In genomic region chr9:38651400-38652042, GRCh38 we compare ENCODE assay signal across 15 cellular contexts. TPM values are rescaled to one million over a fixed set of nuclear protein-coding genes. Genes with fewer than 3 reads are reported as not detected.
A peak's percentile ranks its signal among the peaks of the same experiment; 100 is the strongest.
DNase-seq lines count a peak whose midpoint lies in the region; ATAC-seq, FAIRE-seq and TF ChIP-seq lines count a peak whose summit lies in the region.
"Had no signal": no experiment of that assay in that cellular context is flagged by ENCODE, and none has a peak within 500 bp of the region (broad histone marks: within the 10 kb centered on the region; RNA-seq: fewer than 3 reads in every experiment).

No MANE protein-coding gene starts in this region.

- TF ChIP-seq RAD21 in GM12878 (IDR thresholded peaks at IDR 0.05; ENCODE audit: insufficient read depth, low read depth, low read length), result no peak

- TF ChIP-seq EP300 in GM12878 (IDR thresholded peaks at IDR 0.05; ENCODE audit: borderline replicate concordance in 1 of 2, control insufficient read depth in 1 of 2, low read depth in 2 of 2, low read length in 2 of 2) (0 out of 4 replicates have a peak, but pooled peaks of 1 of the 2 experiments have one; percentile 7), upper lobe of left lung (IDR thresholded peaks at IDR 0.05) (no peak)

- H3K27me3 ChIP-seq in GM12878 (replicated peaks in 1 of 2; ENCODE audit: control insufficient read depth in 2 of 2, insufficient read depth in 2 of 2, low read length in 1 of 2) (no peaks in the 10 kb centered on the region), small intestine (ENCODE audit: control insufficient read depth in 2 of 2, insufficient read depth in 2 of 2, low read length in 2 of 2) (no peaks in the 10 kb centered on the region), upper lobe of left lung (no peaks in the 10 kb centered on the region)
- H3K27me3 ChIP-seq: SJSA1 had no signal

- intact Hi-C loops in GM12878 (cut with micrococcal nuclease; ENCODE audit: unreplicated experiment), result no loop called here
- intact Hi-C loops in left ventricle myocardium superior (cut with micrococcal nuclease), result loop anchor here (10.0 kb wide), 1 partner anchor 53 kb away; no protein-coding TSS in a partner anchor

- SMC1A ChIA-PET in GM12878 (lab: Charles Lee; ENCODE audit: uncharacterized antibody, unreplicated experiment), result interaction anchor here (1.0 to 1.8 kb wide), 4 partner anchors 16 to 40 kb away, joined by 3 to 5 read pairs (median 4); no protein-coding TSS in a partner anchor

- TF ChIP-seq CTCF in GM12878 (IDR thresholded peaks at IDR 0.05 in 2 of 3, conservative IDR thresholded peaks at IDR 0.05 in 1 of 3; ENCODE audit: control insufficient read depth in 2 of 3, extremely low read depth in 1 of 3, insufficient read depth in 1 of 3, low read depth in 3 of 3, low read length in 3 of 3) (no peak), upper lobe of left lung (IDR thresholded peaks at IDR 0.05) (no peak)

- FAIRE-seq in GM12878 (lab: Jason Lieb, UNC) (no peak), small intestine (lab: Jason Lieb, UNC) (no peak)
- FAIRE-seq: H54 had no signal

- no peak overlapping the region for H2AFZ ChIP-seq in GM12878 (ENCODE audit: control insufficient read depth, low read depth, low read length)

- peak; percentile 66 for ATAC-seq in GM18867 (IDR thresholded peaks at IDR 0.05; ENCODE audit: unreplicated experiment)
- ATAC-seq in GM12878, result peak; percentile 78
- peak; percentile 74 for ATAC-seq in left ventricle myocardium superior
- ATAC-seq in HG02981 (IDR thresholded peaks at IDR 0.05; ENCODE audit: unreplicated experiment), result no peak
- ATAC-seq in upper lobe of left lung (ENCODE audit: low FRiP score in 2 of 2), result no peak

- no peak overlapping the region for H3K4me2 ChIP-seq in GM12878 (ENCODE audit: control insufficient read depth, insufficient read depth)

- TF ChIP-seq POLR2A in GM12878 (IDR thresholded peaks at IDR 0.05; ENCODE audit: low read depth, low read length) (no peak), upper lobe of left lung (IDR thresholded peaks at IDR 0.05) (no peak)

- in situ Hi-C loops in GM12878 (cut with MboI), result no loop called here

- 19% methylated on average over 8 of the region's 8 CpGs for WGBS in GM12878 (ENCODE audit: insufficient coverage, insufficient replicate concordance, low lambda C conversion rate, missing lambda C conversion rate)
- 61 to 64% (median 62%) methylated on average over 8 of the region's 8 CpGs for WGBS in small intestine, 3 donors
- 59 to 66% methylated on average over 8 of the region's 8 CpGs for WGBS in upper lobe of left lung, 2 donors

- H3K9me3 ChIP-seq in GM12878 (replicated peaks; ENCODE audit: control insufficient read depth, insufficient read depth, low read length) (no peaks in the 10 kb centered on the region; the same call in 2 of the 3 replicates), small intestine (ENCODE audit: control insufficient read depth, low read depth) (no peaks in the 10 kb centered on the region), upper lobe of left lung (no peaks in the 10 kb centered on the region)
- H3K9me3 ChIP-seq: SJSA1 had no signal

- H4K20me1 ChIP-seq in GM12878 (ENCODE audit: control insufficient read depth, insufficient read depth), result no peaks in the 10 kb centered on the region

- H3K4me3 ChIP-seq in GM12878 (no peak overlapping the region), small intestine (ENCODE audit: low read depth in 1 of 2, low read length in 2 of 2) (no peak overlapping the region), upper lobe of left lung (no peak overlapping the region)
- H3K4me3 ChIP-seq: SJSA1 had no signal

- H3K36me3 ChIP-seq in GM12878 (ENCODE audit: control insufficient read depth in 2 of 2, insufficient read depth in 2 of 2, low read length in 1 of 2) (no peaks in the 10 kb centered on the region), small intestine (ENCODE audit: control insufficient read depth in 2 of 2, insufficient read depth in 2 of 2, low read length in 2 of 2) (no peaks in the 10 kb centered on the region), upper lobe of left lung (no peaks in the 10 kb centered on the region)
- H3K36me3 ChIP-seq: SJSA1 had no signal

- H3K27ac ChIP-seq in GM12878 (ENCODE audit: control insufficient read depth, insufficient read depth) (no peak overlapping the region), small intestine (ENCODE audit: low read depth in 1 of 2, low read length in 1 of 2) (no peak overlapping the region), upper lobe of left lung (no peak overlapping the region)
- H3K27ac ChIP-seq: SJSA1 had no signal

- RAD21 ChIA-PET in GM12878 (lab: Charles Lee; ENCODE audit: unreplicated experiment), result interaction anchor here (0.7 to 2.0 kb wide), 4 partner anchors 14 to 1206 kb away, joined by 3 to 9 read pairs (median 5); no protein-coding TSS in a partner anchor

- H3K79me2 ChIP-seq in GM12878 (ENCODE audit: control insufficient read depth, insufficient read depth, low read length), result no peaks in the 10 kb centered on the region

- CTCF ChIA-PET in GM12878 (lab: Yijun Ruan, JAX), result interaction anchor here (0.9 kb wide), 1 partner anchor 21 kb away, joined by 4 read pairs; no protein-coding TSS in a partner anchor

- POLR2A ChIA-PET in GM12878 (lab: Charles Lee), result no interaction called here

- H3K4me1 ChIP-seq in GM12878 (ENCODE audit: control insufficient read depth, insufficient read depth, low read length) (no peaks in the 10 kb centered on the region), small intestine (ENCODE audit: control insufficient read depth in 2 of 2, insufficient read depth in 1 of 2, low read depth in 1 of 2, low read length in 1 of 2) (no peaks in the 10 kb centered on the region), upper lobe of left lung (no peaks in the 10 kb centered on the region)
- H3K4me1 ChIP-seq: SJSA1 had no signal

- no peak overlapping the region for H3K9ac ChIP-seq in GM12878 (ENCODE audit: control insufficient read depth, insufficient read depth, low read length)

- BruUV-seq in GM12878 (replicated peaks; lab: Mats Ljungman, UMichigan), result no TSS peak

- DNase-seq in GM12878 (ENCODE audit: low read depth, low spot score) (peak; percentile 11), left ventricle myocardium superior (peak; percentile 62), small intestine (peak; percentile 6), activated T-cell treated with anti-CD3 and anti-CD28 coated beads for 4 hours (no peak), upper lobe of left lung (no peak)
- no peak for DNase-seq in stimulated activated CD4-positive, alpha-beta T cell treated with anti-CD3 and anti-CD28 coated beads, Interleukin-15, amount 100 ng/mL, for 24 hours
- DNase-seq: GF-D8, NCI-H2081 treated with DMSO at 0.1 percent for 48 hours had no signal

TF ChIP-seq in GM12878, 131 proteins besides CTCF, POLR2A, EP300 and RAD21 (continues in another document):
- TF ChIP-seq TARDBP (IDR thresholded peaks at IDR 0.05; ENCODE audit: borderline replicate concordance), result no peak
- peak; percentile 47; the same call in 1 of the 2 replicates for TF ChIP-seq NR2F1 (conservative IDR thresholded peaks at IDR 0.05)
- TF ChIP-seq CHD1 (IDR thresholded peaks at IDR 0.05; ENCODE audit: low read depth, low read length), result no peak
- TF ChIP-seq, protein P1, sequence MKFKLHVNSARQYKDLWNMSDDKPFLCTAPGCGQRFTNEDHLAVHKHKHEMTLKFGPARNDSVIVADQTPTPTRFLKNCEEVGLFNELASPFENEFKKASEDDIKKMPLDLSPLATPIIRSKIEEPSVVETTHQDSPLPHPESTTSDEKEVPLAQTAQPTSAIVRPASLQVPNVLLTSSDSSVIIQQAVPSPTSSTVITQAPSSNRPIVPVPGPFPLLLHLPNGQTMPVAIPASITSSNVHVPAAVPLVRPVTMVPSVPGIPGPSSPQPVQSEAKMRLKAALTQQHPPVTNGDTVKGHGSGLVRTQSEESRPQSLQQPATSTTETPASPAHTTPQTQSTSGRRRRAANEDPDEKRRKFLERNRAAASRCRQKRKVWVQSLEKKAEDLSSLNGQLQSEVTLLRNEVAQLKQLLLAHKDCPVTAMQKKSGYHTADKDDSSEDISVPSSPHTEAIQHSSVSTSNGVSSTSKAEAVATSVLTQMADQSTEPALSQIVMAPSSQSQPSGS (IDR thresholded peaks at IDR 0.05; ENCODE audit: low read length), result peak; percentile 28; the same call in 1 of the 2 replicates
- peak; percentile 50 for TF ChIP-seq IKZF1 (conservative IDR thresholded peaks at IDR 0.05)
- peak; percentile 95 for TF ChIP-seq MEF2B (IDR thresholded peaks at IDR 0.05; ENCODE audit: partially characterized antibody, poor library complexity, severe bottlenecking)
- TF ChIP-seq ATF7 (IDR thresholded peaks at IDR 0.05; ENCODE audit: low read depth), result peak; percentile 65; the same call in 1 of the 2 replicates
- TF ChIP-seq POLR2AphosphoS2 (IDR thresholded peaks at IDR 0.05; ENCODE audit: low read depth, low read length), result no peak
- no peak for TF ChIP-seq ZNF24 (IDR thresholded peaks at IDR 0.05)
- TF ChIP-seq SMAD1 (IDR thresholded peaks at IDR 0.05; ENCODE audit: low read depth, partially characterized antibody), result peak; percentile 33

RNA-seq across cellular contexts. Expression of gene ANKRD18A, which starts 31.1 kb away (rescaled TPM):
- not detected in 2 replicates for total RNA-seq in GM12878 (2013; cell fraction: nucleolus; rRNA removed)
- not detected in 2 replicates for total RNA-seq in GM12878 (2014; rRNA removed)
- not detected in 2 replicates for total RNA-seq in GM12878 (2014; rRNA removed; fragmentation: Illumina TruSeq; extraction: Trizol)
- not detected in 2 replicates for total RNA-seq in GM12878 (2021)
- polyA plus RNA-seq in GM12878 (2011; ENCODE audit: low read depth), result not detected
- polyA plus RNA-seq in GM12878 (2011; rRNA removed), result 0.37 and 0.52 TPM in 2 replicates
- polyA plus RNA-seq in GM12878 (2011; cell fraction: cytosol; rRNA removed), result 0.01 and 0.03 TPM in 2 replicates
- polyA plus RNA-seq in GM12878 (2011; cell fraction: nucleus; rRNA removed), result 0.09 and 0.85 TPM in 2 replicates
- 0.07 TPM in 1 of 2 replicates, not detected in the other for polyA plus RNA-seq in GM12878 (2012)
- not detected in 2 replicates for polyA plus RNA-seq in GM12878 (2014; fragmentation: Illumina TruSeq; extraction: Trizol)
- polyA plus RNA-seq in GM12878 (2014; fragmentation: Nextera tagmentation; extraction: Ambion mirVana), result not detected
- polyA plus RNA-seq in GM12878 (2014; rRNA removed), result not detected in 2 replicates
- not detected for polyA plus RNA-seq in GM12878 (2016; fragmentation: Nextera tagmentation; extraction: Ambion mirVana)
- 0.15 TPM in 1 of 2 replicates, not detected in the other for polyA minus RNA-seq in GM12878 (2011; rRNA and poly(A)+ RNA removed)
- not detected in 2 replicates for polyA minus RNA-seq in GM12878 (2011; cell fraction: cytosol; rRNA and poly(A)+ RNA removed)
- 0.12 and 1.5 TPM in 2 replicates for polyA minus RNA-seq in GM12878 (2011; cell fraction: nucleus; rRNA and poly(A)+ RNA removed)
- 1.4 TPM for total RNA-seq in left ventricle myocardium superior
- 1 to 10 TPM in 1 of 3 donors, under 1 TPM in 2; 0.27 to 1.2 (median 0.45) TPM for polyA plus RNA-seq in small intestine
- 10 to 100 TPM in 2 of 6 donors, 1 to 10 TPM in 2, under 1 TPM in 2; 0.67 to 14.4 (median 1.8) TPM for total RNA-seq in upper lobe of left lung
- total RNA-seq: RPMI7951, SJSA1 had no signal
- polyA plus RNA-seq: BJ, IgD-negative memory B cell had no signal

Comparison
In these comparisons a context has a peak if more than half of its experiments do, and no peak if none do; other contexts are left out.
1. ATAC-seq: peak in GM18867 (single experiment), GM12878 (single experiment) and left ventricle myocardium superior (single experiment); none in HG02981 (single experiment) and upper lobe of left lung (0 of 2).
2. DNase-seq: peak in GM12878 (single experiment), left ventricle myocardium superior (single experiment) and small intestine (single experiment); none in stimulated activated CD4-positive, alpha-beta T cell treated with anti-CD3 and anti-CD28 coated beads, Interleukin-15, amount 100 ng/mL, for 24 hours (single experiment), activated T-cell treated with anti-CD3 and anti-CD28 coated beads for 4 hours (single experiment) and upper lobe of left lung (0 of 2).